Comparison of ENCODE assay signal across 10 cellular contexts in genomic region chr2:158936978-158937377, GRCh38. TPM values are rescaled to one million over a fixed set of nuclear protein-coding genes. Genes with fewer than 3 reads are reported as not detected.
DNase-seq lines count a peak whose midpoint lies in the region; ATAC-seq and TF ChIP-seq lines count a peak whose summit lies in the region.
"Had no signal": no experiment of that assay in that cellular context is flagged by ENCODE, and none has a peak within 500 bp of the region (broad histone marks: within the 10 kb centered on the region; RNA-seq: fewer than 3 reads in every experiment).

No MANE protein-coding gene starts in this region.

- H3K27ac ChIP-seq in ACC112 (ENCODE audit: low read depth, low read length) = peak overlapping the region; percentile 70
- peak overlapping the region; percentile 37 to 70 for H3K27ac ChIP-seq in left lung
- no peak overlapping the region for H3K27ac ChIP-seq in psoas muscle
- peak overlapping the region in 1 of 4 donors; percentile 26 for H3K27ac ChIP-seq in tibial nerve
- H3K27ac ChIP-seq: C4-2B had no signal

- no peaks in the 10 kb centered on the region for H3K79me2 ChIP-seq in ACC112 (ENCODE audit: control insufficient read depth, insufficient read depth, low read length, unreplicated experiment)

- DNase-seq in HT1080 (ENCODE audit: low read depth) (peak; percentile 94), dermis microvascular lymphatic vessel endothelial cell (ENCODE audit: low read depth in 2 of 2) (peak; percentile 98 to 99), left lung (peak in 1 of 2 donors; percentile 43), psoas muscle (no peak), tibial nerve (ENCODE audit: low spot score in 2 of 2) (no peak)
- DNase-seq: NCI-H1436 had no signal

- intact Hi-C loops in left lung (cut with DNase I) = no loop called here
- intact Hi-C loops in psoas muscle (cut with DNase I) = no loop called here

- 62 to 72% (median 64%) methylated on average over 2 of the region's 2 CpGs for WGBS in psoas muscle, 3 donors
- 82 to 87% methylated on average over 2 of the region's 2 CpGs for WGBS in tibial nerve, 2 donors

- H3K27me3 ChIP-seq in ACC112 (ENCODE audit: insufficient read depth, low read length) = no peaks in the 10 kb centered on the region
- H3K27me3 ChIP-seq in left lung = no peaks in the 10 kb centered on the region
- H3K27me3 ChIP-seq in psoas muscle (ENCODE audit: insufficient read depth in 3 of 3, low read length in 2 of 3) = no peaks in the 10 kb centered on the region
- no peaks in the 10 kb centered on the region for H3K27me3 ChIP-seq in tibial nerve

- H3K4me3 ChIP-seq in ACC112 (ENCODE audit: low read depth, low read length) (no peak overlapping the region), left lung (no peak overlapping the region), psoas muscle (no peak overlapping the region), tibial nerve (no peak overlapping the region)

- H3K9me3 ChIP-seq in left lung (no peaks in the 10 kb centered on the region), psoas muscle (no peaks in the 10 kb centered on the region), tibial nerve (no peaks in the 10 kb centered on the region)

- ATAC-seq in left lung (peak; percentile 88), HG02970 (IDR thresholded peaks at IDR 0.05; ENCODE audit: low FRiP score, unreplicated experiment) (no peak), HG03159 (IDR thresholded peaks at IDR 0.05; ENCODE audit: unreplicated experiment) (no peak), psoas muscle (no peak)

- no peak for TF ChIP-seq POLR2A in tibial nerve (IDR thresholded peaks at IDR 0.05)

- H2AFZ ChIP-seq in ACC112 (ENCODE audit: low read length, unreplicated experiment) = peak overlapping the region; percentile 62

- H3K36me3 ChIP-seq in ACC112 (ENCODE audit: insufficient read depth, low read length) (no peaks in the 10 kb centered on the region), left lung (no peaks in the 10 kb centered on the region), psoas muscle (ENCODE audit: insufficient read depth in 1 of 2, low read depth in 1 of 2) (no peaks in the 10 kb centered on the region), tibial nerve (no peaks in the 10 kb centered on the region)

- no peak for TF ChIP-seq CTCF in left lung (IDR thresholded peaks at IDR 0.05)
- no peak for TF ChIP-seq CTCF in psoas muscle (IDR thresholded peaks at IDR 0.05)
- TF ChIP-seq CTCF in tibial nerve (IDR thresholded peaks at IDR 0.05) = no peak

- peak in 1 of 2 donors; percentile 65 for TF ChIP-seq EP300 in tibial nerve (IDR thresholded peaks at IDR 0.05)

- H3K4me1 ChIP-seq in ACC112 (ENCODE audit: control insufficient read depth, insufficient read depth, low read length, unreplicated experiment) (peaks cover 24% of the 10 kb centered on the region), left lung (no peaks in the 10 kb centered on the region), psoas muscle (no peaks in the 10 kb centered on the region), tibial nerve (no peaks in the 10 kb centered on the region)

RNA-seq across cellular contexts. Expression of gene TANC1, which starts 31.5 kb away (rescaled TPM):
- total RNA-seq in HT1080 (2014; rRNA removed; shearing (Covaris generic)) = 17.0 and 20.0 TPM in 2 replicates
- 11.6 and 14.0 TPM in 2 replicates for polyA plus RNA-seq in HT1080 (2015; cell fraction: cytosol; rRNA removed)
- polyA plus RNA-seq in HT1080 (2015; cell fraction: nucleus; rRNA removed) = 54.4 and 56.1 TPM in 2 replicates
- total RNA-seq in dermis microvascular lymphatic vessel endothelial cell (49.7 and 85.7 TPM in 2 replicates), left lung (10 to 100 TPM; 40.1 to 53.5 TPM), psoas muscle (1 to 10 TPM; 3.2 to 7.5 (median 4.8) TPM), tibial nerve (10 to 100 TPM; 43.5 to 66.3 (median 57.6) TPM)
- polyA plus RNA-seq in psoas muscle = 1 to 10 TPM; 1.9 to 2.2 (median 2.1) TPM

Comparison
In these comparisons a context has a peak if more than half of its experiments do, and no peak if none do; other contexts are left out.
1. DNase-seq: peak in HT1080 (single experiment) and dermis microvascular lymphatic vessel endothelial cell (2 of 2); none in psoas muscle (0 of 2) and tibial nerve (0 of 2).